In genomic region chr17:79629548-79630049, GRCh38 we compare ENCODE assay signal across 22 cellular contexts. TPM values are rescaled to one million over a fixed set of nuclear protein-coding genes. Genes with fewer than 3 reads are reported as not detected.
"Had no signal": no experiment of that assay in that cellular context is flagged by ENCODE, and none has a peak within 500 bp of the region (broad histone marks: within the 10 kb centered on the region; RNA-seq: fewer than 3 reads in every experiment).

No MANE protein-coding gene starts in this region.

- FAIRE-seq: frontal cortex had no signal

- H3K4me1 ChIP-seq: body of pancreas, transverse colon, vagina had no signal

- H3K27ac ChIP-seq: body of pancreas, epithelial cell of prostate, skin epidermis, transverse colon, vagina had no signal

- H3K4me3 ChIP-seq: body of pancreas, skin epidermis, transverse colon, vagina had no signal

- H3K36me3 ChIP-seq: transverse colon, vagina had no signal

- DNase-seq: activated CD4-positive, alpha-beta T cell treated with anti-CD3 and anti-CD28 coated beads, Interleukin-2, amount 50 U/mL, for 4 hours; activated naive CD4-positive, alpha-beta T cell treated with Interleukin-2 at 50 U/mL for 16 hours; activated T-cell treated with anti-CD3 and anti-CD28 coated beads for 4 hours; body of pancreas; hypothalamus; mesenchymal stem cell; nephron progenitor cell; nucleus accumbens; stimulated activated naive CD8-positive, alpha-beta T cell treated with anti-CD3 and anti-CD28 coated beads, Interleukin-15, Interleukin-2, amounts not matched to agents 100 U/mL and 50 U/mL, for 24 hours; T-helper 17 cell; transverse colon had no signal

- H3K9me3 ChIP-seq: body of pancreas, transverse colon, vagina had no signal

- ATAC-seq: body of pancreas; right cardiac atrium; stimulated activated naive CD8-positive, alpha-beta T cell treated with anti-CD3 and anti-CD28 coated beads, Interleukin-15, Interleukin-2, amounts not matched to agents 100 U/mL and 50 U/mL, for 24 hours; T-helper 17 cell had no signal

RNA-seq across cellular contexts. Expression of gene RBFOX3, which starts 18.7 kb away (rescaled TPM):
- total RNA-seq: activated CD8-positive, alpha-beta memory T cell treated with anti-CD3 and anti-CD28 coated beads for 36 hours; activated naive CD8-positive, alpha-beta T cell treated with anti-CD3 and anti-CD28 coated beads, Interleukin-2, amount 10 ng/mL, durations not matched to agents 7 days and 5 days; cardiac septum; dermis microvascular lymphatic vessel endothelial cell; kidney epithelial cell; liver; right cardiac atrium had no signal
